ENCODE assay signal across 25 cellular contexts in genomic region chr2:152864601-152865000, GRCh38.
"Had no signal": no experiment of that assay in that cellular context is flagged by ENCODE, and none has a peak within 500 bp of the region (broad histone marks: within the 10 kb centered on the region; RNA-seq: fewer than 3 reads in every experiment).

No MANE protein-coding gene starts in this region.

- H3K4me3 Mint-ChIP-seq: immature natural killer cell; naive B cell; natural killer cell treated with Interleukin-12 subunit alpha and Interleukin-12 subunit beta and Interleukin-15 and Interleukin-18, amount 100 ng/mL, for 72 hours; neural progenitor cell; stimulated activated naive CD8-positive, alpha-beta T cell treated with anti-CD3 and anti-CD28 coated beads, Interleukin-15, amount 100 ng/mL, for 72 hours had no signal

- ATAC-seq: left colon; lower lobe of right lung; mucosa of descending colon; natural killer cell treated with Interleukin-12 subunit alpha and Interleukin-12 subunit beta and Interleukin-15 and Interleukin-18, amount 100 ng/mL, for 72 hours; right lobe of liver; stimulated activated naive CD8-positive, alpha-beta T cell treated with anti-CD3 and anti-CD28 coated beads, Interleukin-15, amount 100 ng/mL, for 72 hours had no signal

- H3K4me1 Mint-ChIP-seq: immature natural killer cell; naive B cell; neural progenitor cell; stimulated activated naive CD8-positive, alpha-beta T cell treated with anti-CD3 and anti-CD28 coated beads, Interleukin-15, amount 100 ng/mL, for 72 hours had no signal

- H3K27me3 Mint-ChIP-seq: progenitor cell of endocrine pancreas; stimulated activated naive CD8-positive, alpha-beta T cell treated with anti-CD3 and anti-CD28 coated beads, Interleukin-15, amount 100 ng/mL, for 72 hours had no signal

- H3K27ac Mint-ChIP-seq: immature natural killer cell; naive B cell; natural killer cell treated with Interleukin-12 subunit alpha and Interleukin-12 subunit beta and Interleukin-15 and Interleukin-18, amount 100 ng/mL, for 72 hours; neural progenitor cell; progenitor cell of endocrine pancreas; stimulated activated naive CD8-positive, alpha-beta T cell treated with anti-CD3 and anti-CD28 coated beads, Interleukin-15, amount 100 ng/mL, for 72 hours had no signal

- DNase-seq: dermis blood vessel endothelial cell; effector memory CD4-positive, alpha-beta T cell; erythroblast; esophagus squamous epithelium; hypothalamus; immature natural killer cell; islet precursor cell; kidney glomerular epithelial cell; left colon; left ventricle myocardium inferior; lower lobe of right lung; mucosa of descending colon; naive B cell; right lobe of liver; small intestine; stimulated activated CD4-positive, alpha-beta T cell treated with anti-CD3 and anti-CD28 coated beads, Interleukin-12 subunit alpha, Interleukin-12 subunit beta, amount 100 ng/mL, for 4 hours; stimulated activated CD4-positive, alpha-beta T cell treated with anti-CD3 and anti-CD28 coated beads, Interleukin-1b, Interleukin-23, amount 100 ng/mL, for 48 hours; stimulated activated CD4-positive, alpha-beta T cell treated with anti-CD3 and anti-CD28 coated beads, Interleukin-4, amount 100 ng/mL, for 1 hour; stimulated activated CD8-positive, alpha-beta memory T cell treated with anti-CD3 and anti-CD28 coated beads, Interleukin-4, amount 100 ng/mL, for 48 hours; stimulated activated naive CD4-positive, alpha-beta T cell; stimulated activated naive CD8-positive, alpha-beta T cell treated with anti-CD3 and anti-CD28 coated beads, Interleukin-15, amount 100 ng/mL, for 72 hours; transverse colon had no signal

- H3K36me3 Mint-ChIP-seq: immature natural killer cell had no signal
